ENCODE assay signal across 12 cellular contexts in genomic region chr19:1167687-1168561, GRCh38. TPM values are rescaled to one million over a fixed set of nuclear protein-coding genes. Genes with fewer than 3 reads are reported as not detected.
A peak's percentile ranks its signal among the peaks of the same experiment; 100 is the strongest.
DNase-seq lines count a peak whose midpoint lies in the region; ATAC-seq and TF ChIP-seq lines count a peak whose summit lies in the region.
"Had no signal": no experiment of that assay in that cellular context is flagged by ENCODE, and none has a peak within 500 bp of the region (broad histone marks: within the 10 kb centered on the region; RNA-seq: fewer than 3 reads in every experiment).

No MANE protein-coding gene starts in this region.

- H3K9me3 Mint-ChIP-seq in type B pancreatic cell: no peaks in the 10 kb centered on the region
- H3K9me3 Mint-ChIP-seq: activated CD4-positive, alpha-beta T cell treated with anti-CD3 and anti-CD28 coated beads, Interleukin-2, amount 10 ng/mL, durations not matched to agents 24 days and 14 days; nephron had no signal

- H2AFZ ChIP-seq in PC-3 (ENCODE audit: low read length): no peak overlapping the region

- TF ChIP-seq CTCF in PC-3 (conservative IDR thresholded peaks at IDR 0.05; ENCODE audit: low read depth, low read length) (no peak), epithelial cell of esophagus (IDR thresholded peaks at IDR 0.05; ENCODE audit: insufficient read depth, low read depth, low read length, missing control alignments) (no peak), type B pancreatic cell (conservative IDR thresholded peaks at IDR 0.05) (no peak), foreskin keratinocyte (conservative IDR thresholded peaks at IDR 0.05) (no peak)

- H3K36me3 Mint-ChIP-seq in type B pancreatic cell: peaks cover 8% of the 10 kb centered on the region

- H3K27ac ChIP-seq in PC-3 (ENCODE audit: low read length): peak overlapping the region; percentile 98
- no peak overlapping the region for H3K27ac ChIP-seq in foreskin keratinocyte

- POLR2A ChIA-PET in PC-3 (lab: Charles Lee; ENCODE audit: unreplicated experiment): no interaction called here

- H3K27me3 ChIP-seq in PC-3 (ENCODE audit: low read length): no peaks in the 10 kb centered on the region
- H3K27me3 ChIP-seq in mucosa of stomach (ENCODE audit: control insufficient read depth, insufficient read depth, low read length): no peaks in the 10 kb centered on the region
- H3K27me3 ChIP-seq in foreskin keratinocyte: no peaks in the 10 kb centered on the region

- peaks cover 99% of the 10 kb centered on the region for H3K79me2 ChIP-seq in PC-3 (ENCODE audit: low read length)

- H3K9ac ChIP-seq in PC-3 (ENCODE audit: low read length) (peak overlapping the region; percentile 96), mucosa of stomach (ENCODE audit: low read length) (peak overlapping the region; percentile 17)

- peaks cover 44% of the 10 kb centered on the region for H3K4me1 ChIP-seq in PC-3 (ENCODE audit: insufficient read depth, low read length)
- H3K4me1 ChIP-seq in mucosa of stomach (ENCODE audit: control insufficient read depth, insufficient read depth, low read length): peaks cover 30% of the 10 kb centered on the region
- H3K4me1 ChIP-seq in foreskin keratinocyte: peaks cover 7% of the 10 kb centered on the region

- peaks cover 16% of the 10 kb centered on the region; the same call in 1 of the 2 replicates for H4K20me1 ChIP-seq in PC-3 (ENCODE audit: low read length)

- H3K36me3 ChIP-seq in PC-3 (ENCODE audit: low read depth, low read length) (no peaks in the 10 kb centered on the region), mucosa of stomach (ENCODE audit: control insufficient read depth, insufficient read depth, low read length) (peaks cover 5% of the 10 kb centered on the region)

- H3K27ac Mint-ChIP-seq in type B pancreatic cell: peak overlapping the region; percentile 90
- H3K27ac Mint-ChIP-seq: activated CD4-positive, alpha-beta T cell treated with anti-CD3 and anti-CD28 coated beads, Interleukin-2, amount 10 ng/mL, durations not matched to agents 24 days and 14 days had no signal

- CTCF ChIA-PET in PC-3 (lab: Charles Lee): no interaction called here

- peak overlapping the region; percentile 68 for H3K4me3 Mint-ChIP-seq in type B pancreatic cell
- H3K4me3 Mint-ChIP-seq: activated CD4-positive, alpha-beta T cell treated with anti-CD3 and anti-CD28 coated beads, Interleukin-2, amount 10 ng/mL, durations not matched to agents 24 days and 14 days had no signal

- 0 out of 2 replicates have a peak, but pooled peaks have one; percentile 1 for ATAC-seq in PC-3
- ATAC-seq in foreskin keratinocyte: no peak
- no peak for ATAC-seq in HG03025 (IDR thresholded peaks at IDR 0.05; ENCODE audit: low FRiP score, unreplicated experiment)
- ATAC-seq in HG02870 (IDR thresholded peaks at IDR 0.05; ENCODE audit: unreplicated experiment): no peak

- H3K9me3 ChIP-seq in PC-3 (ENCODE audit: low read length) (no peaks in the 10 kb centered on the region), mucosa of stomach (ENCODE audit: control insufficient read depth, low read length) (no peaks in the 10 kb centered on the region)

- DNase-seq in PC-3 (peak; percentile 67), epithelial cell of esophagus (ENCODE audit: low read depth) (peak; percentile 49), type B pancreatic cell (ENCODE audit: extremely low spot score, unreplicated experiment) (no peak), foreskin keratinocyte (no peak)
- DNase-seq: activated CD4-positive, alpha-beta T cell treated with anti-CD3 and anti-CD28 coated beads, Interleukin-2, amount 10 ng/mL, durations not matched to agents 24 days and 14 days; dermis blood vessel endothelial cell; NCI-H446; stimulated activated CD4-positive, alpha-beta T cell treated with anti-CD3 and anti-CD28 coated beads, Interleukin-1b, Interleukin-23, amount 100 ng/mL, for 48 hours had no signal

- peaks cover 29% of the 10 kb centered on the region for H3K4me1 Mint-ChIP-seq in type B pancreatic cell (ENCODE audit: unreplicated experiment)

- H3K9me2 ChIP-seq in PC-3 (replicated peaks; ENCODE audit: low read length): no peaks in the 10 kb centered on the region

- BruUV-seq in PC-3 (replicated peaks; lab: Mats Ljungman, UMichigan): no TSS peak

- no peaks in the 10 kb centered on the region for H3K27me3 Mint-ChIP-seq in type B pancreatic cell
- H3K27me3 Mint-ChIP-seq: activated CD4-positive, alpha-beta T cell treated with anti-CD3 and anti-CD28 coated beads, Interleukin-2, amount 10 ng/mL, durations not matched to agents 24 days and 14 days had no signal

- H3F3A ChIP-seq in PC-3 (ENCODE audit: low read length, unreplicated experiment): no peaks in the 10 kb centered on the region

- intact Hi-C loops in PC-3 (cut with micrococcal nuclease): no loop called here

- H3K4me2 ChIP-seq in PC-3 (ENCODE audit: low read length): peak overlapping the region; percentile 90

- H3K4me3 ChIP-seq in PC-3 (ENCODE audit: low read length) (peak overlapping the region; percentile 82), epithelial cell of esophagus (ENCODE audit: low read length) (peak overlapping the region; percentile 33), mucosa of stomach (ENCODE audit: low read length) (no peak overlapping the region)

RNA-seq across cellular contexts. Expression of gene SBNO2, which starts 6.1 kb away (rescaled TPM):
- total RNA-seq in PC-3 (2014; rRNA removed): 62.4 and 75.0 TPM in 2 replicates
- 45.5 and 60.7 TPM in 2 replicates for total RNA-seq in type B pancreatic cell (ENCODE audit: low replicate concordance)
- 31.9 and 32.2 TPM in 2 replicates for total RNA-seq in foreskin keratinocyte
- polyA plus RNA-seq in foreskin keratinocyte: 18.2 and 18.3 TPM in 2 replicates

RNA-seq across cellular contexts. Expression of gene STK11, which starts 37.7 kb away (rescaled TPM):
- total RNA-seq in PC-3 (2014; rRNA removed) (82.4 and 93.0 TPM in 2 replicates), type B pancreatic cell (ENCODE audit: low replicate concordance) (59.9 and 64.8 TPM in 2 replicates), foreskin keratinocyte (64.9 and 66.1 TPM in 2 replicates)
- polyA plus RNA-seq in foreskin keratinocyte: 46.9 and 47.1 TPM in 2 replicates

Comparison
In these comparisons a context has a peak if more than half of its experiments do, and no peak if none do; other contexts are left out.
1. DNase-seq: peak in PC-3 (single experiment) and epithelial cell of esophagus (single experiment); none in type B pancreatic cell (single experiment) and foreskin keratinocyte (0 of 2).